Comparison of ENCODE assay signal across 2 cellular contexts in the genomic region with DNA sequence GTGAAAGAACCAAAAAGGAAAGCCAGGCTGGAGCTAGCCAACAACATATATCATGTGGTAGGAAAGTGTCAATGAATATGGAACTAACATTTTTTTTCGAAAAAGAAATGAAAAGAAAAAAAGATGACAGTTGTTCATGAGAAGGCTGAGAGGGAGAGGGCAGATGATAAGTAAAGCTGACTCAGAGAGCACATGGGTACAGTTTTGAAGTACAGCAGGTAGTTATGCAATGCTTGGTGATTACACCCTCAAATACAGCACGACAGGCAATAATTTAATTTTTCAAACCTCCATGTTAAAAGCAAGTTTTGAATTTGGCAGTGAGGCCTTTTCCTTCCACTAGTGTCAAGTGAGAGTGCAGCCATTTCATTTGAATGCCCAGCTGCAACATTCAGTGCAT.
TF ChIP-seq lines count a peak whose summit lies in the region.

No MANE protein-coding gene starts in this region.

TF ChIP-seq in K562, 482 proteins besides CTCF, POLR2A, EP300 and RAD21 (continues in another document):
- TF ChIP-seq FOSL1 (tag; conservative IDR thresholded peaks at IDR 0.05), result peak; percentile 69
- TF ChIP-seq E2F6 (IDR thresholded peaks at IDR 0.05; ENCODE audit: borderline replicate concordance in 1 of 2, extremely low read depth in 1 of 2, insufficient read depth in 1 of 2, insufficient read length in 1 of 2, low read depth in 1 of 2, low read length in 1 of 2, poor library complexity in 1 of 2, severe bottlenecking in 1 of 2), result peak in 1 of 2 experiments; percentile 21
- TF ChIP-seq, protein P1, sequence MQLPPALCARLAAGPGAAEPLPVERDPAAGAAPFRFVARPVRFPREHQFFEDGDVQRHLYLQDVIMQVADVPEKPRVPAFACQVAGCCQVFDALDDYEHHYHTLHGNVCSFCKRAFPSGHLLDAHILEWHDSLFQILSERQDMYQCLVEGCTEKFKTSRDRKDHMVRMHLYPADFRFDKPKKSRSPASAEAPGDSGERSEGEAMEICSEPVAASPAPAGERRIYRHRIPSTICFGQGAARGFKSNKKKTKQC (CRISPR knock-in tag; IDR thresholded peaks at IDR 0.05), result no peak
- no peak for TF ChIP-seq ELK3 (CRISPR knock-in tag; IDR thresholded peaks at IDR 0.05)
- TF ChIP-seq IFI16 (CRISPR knock-in tag; IDR thresholded peaks at IDR 0.05), result no peak
- peak; percentile 24; the same call in 1 of the 2 replicates for TF ChIP-seq C11orf30 (IDR thresholded peaks at IDR 0.05; ENCODE audit: low read depth)
- TF ChIP-seq ARID1B (IDR thresholded peaks at IDR 0.05), result 0 out of 2 replicates have a peak, but pooled peaks have one; percentile 17
- TF ChIP-seq CEBPB (tag; IDR thresholded peaks at IDR 0.05), result peak; percentile 91
- TF ChIP-seq ZBED1 (IDR thresholded peaks at IDR 0.05), result no peak
- TF ChIP-seq, protein P2, sequence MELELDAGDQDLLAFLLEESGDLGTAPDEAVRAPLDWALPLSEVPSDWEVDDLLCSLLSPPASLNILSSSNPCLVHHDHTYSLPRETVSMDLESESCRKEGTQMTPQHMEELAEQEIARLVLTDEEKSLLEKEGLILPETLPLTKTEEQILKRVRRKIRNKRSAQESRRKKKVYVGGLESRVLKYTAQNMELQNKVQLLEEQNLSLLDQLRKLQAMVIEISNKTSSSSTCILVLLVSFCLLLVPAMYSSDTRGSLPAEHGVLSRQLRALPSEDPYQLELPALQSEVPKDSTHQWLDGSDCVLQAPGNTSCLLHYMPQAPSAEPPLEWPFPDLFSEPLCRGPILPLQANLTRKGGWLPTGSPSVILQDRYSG (tag; conservative IDR thresholded peaks at IDR 0.05; ENCODE audit: low read depth), result peak; percentile 60; the same call in 1 of the 2 replicates
- TF ChIP-seq RBM14 (IDR thresholded peaks at IDR 0.05; ENCODE audit: borderline replicate concordance, insufficient read depth, low read depth, low read length), result no peak
- peak; percentile 75 for TF ChIP-seq L3MBTL2 (IDR thresholded peaks at IDR 0.05)
- TF ChIP-seq MNT (conservative IDR thresholded peaks at IDR 0.05), result peak in 1 of 2 experiments; percentile 53; a peak in 2 of 4 replicates
- TF ChIP-seq, protein P3, sequence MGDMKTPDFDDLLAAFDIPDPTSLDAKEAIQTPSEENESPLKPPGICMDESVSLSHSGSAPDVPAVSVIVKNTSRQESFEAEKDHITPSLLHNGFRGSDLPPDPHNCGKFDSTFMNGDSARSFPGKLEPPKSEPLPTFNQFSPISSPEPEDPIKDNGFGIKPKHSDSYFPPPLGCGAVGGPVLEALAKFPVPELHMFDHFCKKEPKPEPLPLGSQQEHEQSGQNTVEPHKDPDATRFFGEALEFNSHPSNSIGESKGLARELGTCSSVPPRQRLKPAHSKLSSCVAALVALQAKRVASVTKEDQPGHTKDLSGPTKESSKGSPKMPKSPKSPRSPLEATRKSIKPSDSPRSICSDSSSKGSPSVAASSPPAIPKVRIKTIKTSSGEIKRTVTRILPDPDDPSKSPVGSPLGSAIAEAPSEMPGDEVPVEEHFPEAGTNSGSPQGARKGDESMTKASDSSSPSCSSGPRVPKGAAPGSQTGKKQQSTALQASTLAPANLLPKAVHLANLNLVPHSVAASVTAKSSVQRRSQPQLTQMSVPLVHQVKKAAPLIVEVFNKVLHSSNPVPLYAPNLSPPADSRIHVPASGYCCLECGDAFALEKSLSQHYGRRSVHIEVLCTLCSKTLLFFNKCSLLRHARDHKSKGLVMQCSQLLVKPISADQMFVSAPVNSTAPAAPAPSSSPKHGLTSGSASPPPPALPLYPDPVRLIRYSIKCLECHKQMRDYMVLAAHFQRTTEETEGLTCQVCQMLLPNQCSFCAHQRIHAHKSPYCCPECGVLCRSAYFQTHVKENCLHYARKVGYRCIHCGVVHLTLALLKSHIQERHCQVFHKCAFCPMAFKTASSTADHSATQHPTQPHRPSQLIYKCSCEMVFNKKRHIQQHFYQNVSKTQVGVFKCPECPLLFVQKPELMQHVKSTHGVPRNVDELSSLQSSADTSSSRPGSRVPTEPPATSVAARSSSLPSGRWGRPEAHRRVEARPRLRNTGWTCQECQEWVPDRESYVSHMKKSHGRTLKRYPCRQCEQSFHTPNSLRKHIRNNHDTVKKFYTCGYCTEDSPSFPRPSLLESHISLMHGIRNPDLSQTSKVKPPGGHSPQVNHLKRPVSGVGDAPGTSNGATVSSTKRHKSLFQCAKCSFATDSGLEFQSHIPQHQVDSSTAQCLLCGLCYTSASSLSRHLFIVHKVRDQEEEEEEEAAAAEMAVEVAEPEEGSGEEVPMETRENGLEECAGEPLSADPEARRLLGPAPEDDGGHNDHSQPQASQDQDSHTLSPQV (IDR thresholded peaks at IDR 0.05), result peak; percentile 68
- TF ChIP-seq, protein P4, sequence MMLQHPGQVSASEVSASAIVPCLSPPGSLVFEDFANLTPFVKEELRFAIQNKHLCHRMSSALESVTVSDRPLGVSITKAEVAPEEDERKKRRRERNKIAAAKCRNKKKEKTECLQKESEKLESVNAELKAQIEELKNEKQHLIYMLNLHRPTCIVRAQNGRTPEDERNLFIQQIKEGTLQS (IDR thresholded peaks at IDR 0.05), result peak; percentile 50
- TF ChIP-seq, protein P4 (CRISPR knock-in tag; conservative IDR thresholded peaks at IDR 0.05), result no peak

TF ChIP-seq in GM23338, 12 proteins besides CTCF, POLR2A, EP300 and RAD21:
- TF ChIP-seq POLR2AphosphoS5 (IDR thresholded peaks at IDR 0.05; ENCODE audit: low read depth) (no peak), ZNF331 (CRISPR knock-in tag; IDR thresholded peaks at IDR 0.05; ENCODE audit: low read depth) (no peak), STAT1 (IDR thresholded peaks at IDR 0.05; ENCODE audit: unreplicated experiment) (no peak), JUNB (IDR thresholded peaks at IDR 0.05; ENCODE audit: unreplicated experiment) (no peak), ZNF114 (CRISPR knock-in tag; IDR thresholded peaks at IDR 0.05) (no peak), EZH2 (IDR thresholded peaks at IDR 0.05; ENCODE audit: low read depth, unreplicated experiment) (no peak), EZH2phosphoT487 (IDR thresholded peaks at IDR 0.05; ENCODE audit: unreplicated experiment) (no peak), CREB1 (CRISPR knock-in tag; IDR thresholded peaks at IDR 0.05; ENCODE audit: low read depth) (no peak), NANOG (IDR thresholded peaks at IDR 0.05; ENCODE audit: borderline replicate concordance) (no peak), ZNF462 (CRISPR knock-in tag; IDR thresholded peaks at IDR 0.05) (no peak)
- TF ChIP-seq, protein P5, sequence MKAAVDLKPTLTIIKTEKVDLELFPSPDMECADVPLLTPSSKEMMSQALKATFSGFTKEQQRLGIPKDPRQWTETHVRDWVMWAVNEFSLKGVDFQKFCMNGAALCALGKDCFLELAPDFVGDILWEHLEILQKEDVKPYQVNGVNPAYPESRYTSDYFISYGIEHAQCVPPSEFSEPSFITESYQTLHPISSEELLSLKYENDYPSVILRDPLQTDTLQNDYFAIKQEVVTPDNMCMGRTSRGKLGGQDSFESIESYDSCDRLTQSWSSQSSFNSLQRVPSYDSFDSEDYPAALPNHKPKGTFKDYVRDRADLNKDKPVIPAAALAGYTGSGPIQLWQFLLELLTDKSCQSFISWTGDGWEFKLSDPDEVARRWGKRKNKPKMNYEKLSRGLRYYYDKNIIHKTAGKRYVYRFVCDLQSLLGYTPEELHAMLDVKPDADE (IDR thresholded peaks at IDR 0.05), result no peak
- TF ChIP-seq, protein P6, sequence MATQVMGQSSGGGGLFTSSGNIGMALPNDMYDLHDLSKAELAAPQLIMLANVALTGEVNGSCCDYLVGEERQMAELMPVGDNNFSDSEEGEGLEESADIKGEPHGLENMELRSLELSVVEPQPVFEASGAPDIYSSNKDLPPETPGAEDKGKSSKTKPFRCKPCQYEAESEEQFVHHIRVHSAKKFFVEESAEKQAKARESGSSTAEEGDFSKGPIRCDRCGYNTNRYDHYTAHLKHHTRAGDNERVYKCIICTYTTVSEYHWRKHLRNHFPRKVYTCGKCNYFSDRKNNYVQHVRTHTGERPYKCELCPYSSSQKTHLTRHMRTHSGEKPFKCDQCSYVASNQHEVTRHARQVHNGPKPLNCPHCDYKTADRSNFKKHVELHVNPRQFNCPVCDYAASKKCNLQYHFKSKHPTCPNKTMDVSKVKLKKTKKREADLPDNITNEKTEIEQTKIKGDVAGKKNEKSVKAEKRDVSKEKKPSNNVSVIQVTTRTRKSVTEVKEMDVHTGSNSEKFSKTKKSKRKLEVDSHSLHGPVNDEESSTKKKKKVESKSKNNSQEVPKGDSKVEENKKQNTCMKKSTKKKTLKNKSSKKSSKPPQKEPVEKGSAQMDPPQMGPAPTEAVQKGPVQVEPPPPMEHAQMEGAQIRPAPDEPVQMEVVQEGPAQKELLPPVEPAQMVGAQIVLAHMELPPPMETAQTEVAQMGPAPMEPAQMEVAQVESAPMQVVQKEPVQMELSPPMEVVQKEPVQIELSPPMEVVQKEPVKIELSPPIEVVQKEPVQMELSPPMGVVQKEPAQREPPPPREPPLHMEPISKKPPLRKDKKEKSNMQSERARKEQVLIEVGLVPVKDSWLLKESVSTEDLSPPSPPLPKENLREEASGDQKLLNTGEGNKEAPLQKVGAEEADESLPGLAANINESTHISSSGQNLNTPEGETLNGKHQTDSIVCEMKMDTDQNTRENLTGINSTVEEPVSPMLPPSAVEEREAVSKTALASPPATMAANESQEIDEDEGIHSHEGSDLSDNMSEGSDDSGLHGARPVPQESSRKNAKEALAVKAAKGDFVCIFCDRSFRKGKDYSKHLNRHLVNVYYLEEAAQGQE (IDR thresholded peaks at IDR 0.05; ENCODE audit: unreplicated experiment), result no peak
